Comparison of ENCODE assay signal across 1 cellular context in genomic region chr3:194324823-194325327, GRCh38.
TF ChIP-seq lines count a peak whose summit lies in the region.

No MANE protein-coding gene starts in this region.

TF ChIP-seq in HEK293, 187 proteins besides CTCF, POLR2A, EP300 and RAD21 (continued from another document):
- TF ChIP-seq ZNF449 (tag by site-specific recombination; IDR thresholded peaks at IDR 0.05), result no peak
- no peak for TF ChIP-seq ZNF843 (tag by site-specific recombination; IDR thresholded peaks at IDR 0.05)
- TF ChIP-seq ZNF521 (tag by site-specific recombination; IDR thresholded peaks at IDR 0.05), result no peak
- TF ChIP-seq ZNF184 (tag by site-specific recombination; IDR thresholded peaks at IDR 0.05), result no peak
- no peak for TF ChIP-seq ZXDB (tag by site-specific recombination; IDR thresholded peaks at IDR 0.05)
- peak; percentile 64; the same call in 1 of the 2 replicates for TF ChIP-seq ZSCAN4 (tag by site-specific recombination; IDR thresholded peaks at IDR 0.05)
- TF ChIP-seq ZNF473 (tag by site-specific recombination; IDR thresholded peaks at IDR 0.05), result peak; percentile 51; the same call in 1 of the 2 replicates
- no peak for TF ChIP-seq ZNF549 (tag by site-specific recombination; IDR thresholded peaks at IDR 0.05)
- TF ChIP-seq, protein P1, sequence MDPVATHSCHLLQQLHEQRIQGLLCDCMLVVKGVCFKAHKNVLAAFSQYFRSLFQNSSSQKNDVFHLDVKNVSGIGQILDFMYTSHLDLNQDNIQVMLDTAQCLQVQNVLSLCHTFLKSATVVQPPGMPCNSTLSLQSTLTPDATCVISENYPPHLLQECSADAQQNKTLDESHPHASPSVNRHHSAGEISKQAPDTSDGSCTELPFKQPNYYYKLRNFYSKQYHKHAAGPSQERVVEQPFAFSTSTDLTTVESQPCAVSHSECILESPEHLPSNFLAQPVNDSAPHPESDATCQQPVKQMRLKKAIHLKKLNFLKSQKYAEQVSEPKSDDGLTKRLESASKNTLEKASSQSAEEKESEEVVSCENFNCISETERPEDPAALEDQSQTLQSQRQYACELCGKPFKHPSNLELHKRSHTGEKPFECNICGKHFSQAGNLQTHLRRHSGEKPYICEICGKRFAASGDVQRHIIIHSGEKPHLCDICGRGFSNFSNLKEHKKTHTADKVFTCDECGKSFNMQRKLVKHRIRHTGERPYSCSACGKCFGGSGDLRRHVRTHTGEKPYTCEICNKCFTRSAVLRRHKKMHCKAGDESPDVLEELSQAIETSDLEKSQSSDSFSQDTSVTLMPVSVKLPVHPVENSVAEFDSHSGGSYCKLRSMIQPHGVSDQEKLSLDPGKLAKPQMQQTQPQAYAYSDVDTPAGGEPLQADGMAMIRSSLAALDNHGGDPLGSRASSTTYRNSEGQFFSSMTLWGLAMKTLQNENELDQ (tag by site-specific recombination; IDR thresholded peaks at IDR 0.05; ENCODE audit: low read depth), result no peak
- no peak for TF ChIP-seq ZNF202 (tag by site-specific recombination; IDR thresholded peaks at IDR 0.05; ENCODE audit: borderline replicate concordance)
- no peak for TF ChIP-seq ZNF548 (tag by site-specific recombination; IDR thresholded peaks at IDR 0.05)
- no peak for TF ChIP-seq HOXC10 (CRISPR knock-in tag; IDR thresholded peaks at IDR 0.05)
- no peak for TF ChIP-seq ZFHX2 (tag by site-specific recombination; conservative IDR thresholded peaks at IDR 0.05)
- TF ChIP-seq SALL2 (tag by site-specific recombination; IDR thresholded peaks at IDR 0.05; ENCODE audit: borderline replicate concordance), result no peak
- 0 out of 2 replicates have a peak, but pooled peaks have one; percentile 15 for TF ChIP-seq ZNF701 (tag by site-specific recombination; IDR thresholded peaks at IDR 0.05)
- TF ChIP-seq BCL11B (tag by site-specific recombination; IDR thresholded peaks at IDR 0.05; ENCODE audit: low read depth), result no peak
- no peak for TF ChIP-seq REPIN1 (tag by site-specific recombination; IDR thresholded peaks at IDR 0.05; ENCODE audit: low read depth)
- no peak for TF ChIP-seq ZNF211 (tag by site-specific recombination; IDR thresholded peaks at IDR 0.05; ENCODE audit: low read depth)
- no peak for TF ChIP-seq FEZF1 (tag by site-specific recombination; IDR thresholded peaks at IDR 0.05)
- TF ChIP-seq KLF7 (tag by site-specific recombination; IDR thresholded peaks at IDR 0.05; ENCODE audit: borderline replicate concordance), result no peak
- TF ChIP-seq KLF9 (tag by site-specific recombination; IDR thresholded peaks at IDR 0.05; ENCODE audit: low read depth), result peak; percentile 48
- no peak for TF ChIP-seq ZNF280D (tag by site-specific recombination; IDR thresholded peaks at IDR 0.05)
- no peak for TF ChIP-seq ZNF121 (tag by site-specific recombination; IDR thresholded peaks at IDR 0.05)
- no peak for TF ChIP-seq ZNF792 (tag by site-specific recombination; IDR thresholded peaks at IDR 0.05)
- TF ChIP-seq ZNF16 (tag by site-specific recombination; IDR thresholded peaks at IDR 0.05; ENCODE audit: low read depth), result no peak; the same call in 1 of the 2 replicates
- 0 out of 2 replicates have a peak, but pooled peaks have one; percentile 58 for TF ChIP-seq ZNF670 (tag by site-specific recombination; IDR thresholded peaks at IDR 0.05; ENCODE audit: low read depth)
- no peak for TF ChIP-seq ZNF555 (tag by site-specific recombination; conservative IDR thresholded peaks at IDR 0.05)
- TF ChIP-seq ZNF132 (tag by site-specific recombination; IDR thresholded peaks at IDR 0.05; ENCODE audit: borderline replicate concordance), result no peak
- no peak for TF ChIP-seq ZNF645 (tag by site-specific recombination; IDR thresholded peaks at IDR 0.05)
- TF ChIP-seq PRDM1 (tag by site-specific recombination; IDR thresholded peaks at IDR 0.05), result no peak
- no peak for TF ChIP-seq ZNF24 (tag by site-specific recombination; IDR thresholded peaks at IDR 0.05)
- TF ChIP-seq ZNF266 (tag by site-specific recombination; IDR thresholded peaks at IDR 0.05; ENCODE audit: low read depth), result no peak
- TF ChIP-seq, protein P2, sequence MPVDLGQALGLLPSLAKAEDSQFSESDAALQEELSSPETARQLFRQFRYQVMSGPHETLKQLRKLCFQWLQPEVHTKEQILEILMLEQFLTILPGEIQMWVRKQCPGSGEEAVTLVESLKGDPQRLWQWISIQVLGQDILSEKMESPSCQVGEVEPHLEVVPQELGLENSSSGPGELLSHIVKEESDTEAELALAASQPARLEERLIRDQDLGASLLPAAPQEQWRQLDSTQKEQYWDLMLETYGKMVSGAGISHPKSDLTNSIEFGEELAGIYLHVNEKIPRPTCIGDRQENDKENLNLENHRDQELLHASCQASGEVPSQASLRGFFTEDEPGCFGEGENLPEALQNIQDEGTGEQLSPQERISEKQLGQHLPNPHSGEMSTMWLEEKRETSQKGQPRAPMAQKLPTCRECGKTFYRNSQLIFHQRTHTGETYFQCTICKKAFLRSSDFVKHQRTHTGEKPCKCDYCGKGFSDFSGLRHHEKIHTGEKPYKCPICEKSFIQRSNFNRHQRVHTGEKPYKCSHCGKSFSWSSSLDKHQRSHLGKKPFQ (tag by site-specific recombination; IDR thresholded peaks at IDR 0.05), result peak; percentile 63
- TF ChIP-seq ZNF169 (tag by site-specific recombination; IDR thresholded peaks at IDR 0.05), result no peak
- no peak for TF ChIP-seq ZNF558 (tag by site-specific recombination; IDR thresholded peaks at IDR 0.05)
- TF ChIP-seq ZNF560 (tag by site-specific recombination; IDR thresholded peaks at IDR 0.05; ENCODE audit: borderline replicate concordance), result no peak
- no peak for TF ChIP-seq GLIS1 (tag by site-specific recombination; IDR thresholded peaks at IDR 0.05)
- no peak for TF ChIP-seq ZNF19 (tag by site-specific recombination; IDR thresholded peaks at IDR 0.05; ENCODE audit: low read depth)
- TF ChIP-seq ZNF138 (tag by site-specific recombination; IDR thresholded peaks at IDR 0.05; ENCODE audit: borderline replicate concordance), result no peak
- no peak; the same call in 1 of the 2 replicates for TF ChIP-seq OSR2 (tag by site-specific recombination; IDR thresholded peaks at IDR 0.05)
- TF ChIP-seq, protein P3, sequence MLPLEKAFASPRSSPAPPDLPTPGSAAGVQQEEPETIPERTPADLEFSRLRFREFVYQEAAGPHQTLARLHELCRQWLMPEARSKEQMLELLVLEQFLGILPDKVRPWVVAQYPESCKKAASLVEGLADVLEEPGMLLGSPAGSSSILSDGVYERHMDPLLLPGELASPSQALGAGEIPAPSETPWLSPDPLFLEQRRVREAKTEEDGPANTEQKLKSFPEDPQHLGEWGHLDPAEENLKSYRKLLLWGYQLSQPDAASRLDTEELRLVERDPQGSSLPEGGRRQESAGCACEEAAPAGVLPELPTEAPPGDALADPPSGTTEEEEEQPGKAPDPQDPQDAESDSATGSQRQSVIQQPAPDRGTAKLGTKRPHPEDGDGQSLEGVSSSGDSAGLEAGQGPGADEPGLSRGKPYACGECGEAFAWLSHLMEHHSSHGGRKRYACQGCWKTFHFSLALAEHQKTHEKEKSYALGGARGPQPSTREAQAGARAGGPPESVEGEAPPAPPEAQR (tag by site-specific recombination; IDR thresholded peaks at IDR 0.05), result no peak
- TF ChIP-seq ZNF248 (tag by site-specific recombination; IDR thresholded peaks at IDR 0.05), result no peak
- no peak for TF ChIP-seq ZNF777 (tag by site-specific recombination; IDR thresholded peaks at IDR 0.05; ENCODE audit: borderline replicate concordance)
- TF ChIP-seq GLI4 (tag by site-specific recombination; IDR thresholded peaks at IDR 0.05), result no peak
- no peak for TF ChIP-seq ZNF768 (tag by site-specific recombination; IDR thresholded peaks at IDR 0.05)
- no peak for TF ChIP-seq ATF2 (tag by site-specific recombination; IDR thresholded peaks at IDR 0.05; ENCODE audit: low read depth)
